In genomic region chr7:108569381-108570145, GRCh38 we compare ENCODE assay signal across 8 cellular contexts. TPM values are rescaled to one million over a fixed set of nuclear protein-coding genes. Genes with fewer than 3 reads are reported as not detected.
DNase-seq lines count a peak whose midpoint lies in the region; ATAC-seq and TF ChIP-seq lines count a peak whose summit lies in the region.

Gene DNAJB9, plus strand, starts transcription at chr7:108569874. Its CDS starts 1,853 bp downstream, at chr7:108571727.
Gene THAP5, minus strand, starts transcription at chr7:108569706. Its CDS starts 137 bp downstream, at chr7:108569569.

- H3F3A ChIP-seq in SU-DHL-6 (ENCODE audit: insufficient read depth), result 0 out of 2 replicates have a peak, but pooled peaks cover 3% of the 10 kb centered on the region

- no peaks in the 10 kb centered on the region for H3K27me3 ChIP-seq in SU-DHL-6 (ENCODE audit: low read length)
- no peaks in the 10 kb centered on the region for H3K27me3 ChIP-seq in thymus (ENCODE audit: control insufficient read depth, insufficient read depth)

- peak within 1 kb of the TSS; percentile 99 for H3K27ac Mint-ChIP-seq in osteocyte (ENCODE audit: unreplicated experiment)

- H3K9me3 Mint-ChIP-seq in osteocyte (ENCODE audit: unreplicated experiment), result no peaks in the 10 kb centered on the region

- H3K9me3 ChIP-seq in SU-DHL-6 (ENCODE audit: insufficient read depth, low read length) (no peaks in the 10 kb centered on the region), thymus (ENCODE audit: control insufficient read depth) (no peaks in the 10 kb centered on the region)

- peak within 1 kb of the TSS; percentile 85 for H3K4me3 ChIP-seq in SU-DHL-6 (ENCODE audit: insufficient read depth, low read length, poor library complexity, severe bottlenecking)
- H3K4me3 ChIP-seq in thymus (ENCODE audit: low read length), result peak within 1 kb of the TSS; percentile 62

- no peaks in the 10 kb centered on the region for H3K9me2 ChIP-seq in SU-DHL-6 (replicated peaks; ENCODE audit: insufficient read depth, low read length)

- peak within 1 kb of the TSS; percentile 93 for H3K9ac ChIP-seq in SU-DHL-6 (ENCODE audit: low read length)

- H3K36me3 ChIP-seq in SU-DHL-6 (ENCODE audit: low read length), result peaks cover 38% of the 10 kb centered on the region; the same call in 1 of the 2 replicates
- H3K36me3 ChIP-seq in thymus (ENCODE audit: control insufficient read depth, insufficient read depth), result no peaks in the 10 kb centered on the region

- no peaks in the 10 kb centered on the region for H3K4me1 ChIP-seq in thymus (ENCODE audit: control insufficient read depth, insufficient read depth, low read length)

- no peaks in the 10 kb centered on the region for H3K27me3 Mint-ChIP-seq in osteocyte (ENCODE audit: unreplicated experiment)

- H3K36me3 Mint-ChIP-seq in osteocyte (ENCODE audit: unreplicated experiment), result peaks cover 26% of the 10 kb centered on the region

- H2AFZ ChIP-seq in SU-DHL-6 (ENCODE audit: low read depth, low read length, severe bottlenecking), result peak within 1 kb of the TSS; percentile 81

- no peaks in the 10 kb centered on the region for H4K20me1 ChIP-seq in SU-DHL-6 (ENCODE audit: low read depth, low read length)

- H3K27ac ChIP-seq in SU-DHL-6 (ENCODE audit: low read depth, low read length) (peak within 1 kb of the TSS; percentile 89), thymus (ENCODE audit: low read depth) (peak within 1 kb of the TSS; percentile 98)

- H3K4me2 ChIP-seq in SU-DHL-6 (ENCODE audit: low read depth, low read length, poor library complexity, severe bottlenecking), result peak within 1 kb of the TSS; percentile 92

- TF ChIP-seq CTCF in SU-DHL-6 (IDR thresholded peaks at IDR 0.05; ENCODE audit: insufficient read depth, low read length, poor library complexity, severe bottlenecking) (no peak), osteocyte (IDR thresholded peaks at IDR 0.05) (no peak)

- under 1% methylated on average over 65 of the region's 65 CpGs for WGBS in thymus

- intact Hi-C loops in head of caudate nucleus (cut with DNase I), result loop anchor here (2.0 kb wide), 1 partner anchor 43 kb away; the partner anchor contains the start of gene PNPLA8

- peak; percentile 93 for ATAC-seq in HG02678 (IDR thresholded peaks at IDR 0.05; ENCODE audit: unreplicated experiment)

- DNase-seq in NCI-H128 (lab: John Stamatoyannopoulos, UW; ENCODE audit: unreplicated experiment) (peak; percentile 99), head of caudate nucleus (peak; percentile 99 to 100 (median 100)), osteocyte (ENCODE audit: extremely low spot score, unreplicated experiment) (peak; percentile 100)
- DNase-seq in activated naive CD8-positive, alpha-beta T cell treated with anti-CD3 and anti-CD28 coated beads, Interleukin-2, amount 50 U/mL, for 16 hours (ENCODE audit: low read depth, low spot score), result peak; percentile 99

- peak; percentile 91 for TF ChIP-seq POLR2A in GM10847 (IDR thresholded peaks at IDR 0.05; ENCODE audit: extremely low read depth, insufficient read length)

- peaks cover 39% of the 10 kb centered on the region for H3K4me1 Mint-ChIP-seq in osteocyte (ENCODE audit: unreplicated experiment)

- H3K79me2 ChIP-seq in SU-DHL-6 (ENCODE audit: insufficient read depth, low read length), result peaks cover 70% of the 10 kb centered on the region

- peak within 1 kb of the TSS; percentile 99 for H3K4me3 Mint-ChIP-seq in osteocyte (ENCODE audit: unreplicated experiment)

RNA-seq across cellular contexts. Expression of gene DNAJB9, which starts in this region (rescaled TPM):
- total RNA-seq in osteocyte, result 20.5 and 23.3 TPM in 2 replicates
- polyA plus RNA-seq in thymus, result 13.9 TPM

RNA-seq across cellular contexts. Expression of gene THAP5, which starts in this region (rescaled TPM):
- 26.8 and 29.8 TPM in 2 replicates for total RNA-seq in osteocyte
- 16.2 TPM for polyA plus RNA-seq in thymus

Comparison
In these comparisons a context has a peak if more than half of its experiments do, and no peak if none do; other contexts are left out.
1. Peak in every context shown above with its lines: DNase-seq, ATAC-seq, H3K4me3 ChIP-seq and H3K27ac ChIP-seq.